ENCODE assay signal across 2 cellular contexts in the genomic region with DNA sequence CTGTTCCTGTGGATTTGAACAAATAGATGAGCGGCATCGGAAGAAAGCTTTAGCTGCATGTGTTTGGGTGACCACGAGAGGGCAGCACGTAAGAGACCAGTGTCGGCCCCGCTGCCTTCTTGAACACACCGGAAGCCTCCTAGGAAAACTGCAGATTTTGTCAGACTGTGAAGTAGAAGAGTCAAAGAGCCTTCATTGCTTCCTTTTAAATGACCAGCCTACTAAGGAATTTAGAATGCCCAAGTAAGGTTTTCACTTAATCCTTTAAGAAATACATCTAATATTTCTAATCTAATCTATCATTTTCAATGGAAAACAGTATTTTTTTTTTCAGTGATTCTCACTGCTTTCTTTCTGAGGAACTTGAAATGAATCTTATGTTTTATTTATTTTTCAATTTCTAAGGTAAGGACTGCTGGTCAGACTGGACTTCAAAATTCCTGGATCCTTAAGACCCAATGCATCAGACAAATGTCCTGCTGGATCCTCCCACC.
TF ChIP-seq lines count a peak whose summit lies in the region.

No MANE protein-coding gene starts in this region.

TF ChIP-seq in HCT116, 20 proteins besides CTCF, POLR2A, EP300 and RAD21:
- TF ChIP-seq, protein P1, sequence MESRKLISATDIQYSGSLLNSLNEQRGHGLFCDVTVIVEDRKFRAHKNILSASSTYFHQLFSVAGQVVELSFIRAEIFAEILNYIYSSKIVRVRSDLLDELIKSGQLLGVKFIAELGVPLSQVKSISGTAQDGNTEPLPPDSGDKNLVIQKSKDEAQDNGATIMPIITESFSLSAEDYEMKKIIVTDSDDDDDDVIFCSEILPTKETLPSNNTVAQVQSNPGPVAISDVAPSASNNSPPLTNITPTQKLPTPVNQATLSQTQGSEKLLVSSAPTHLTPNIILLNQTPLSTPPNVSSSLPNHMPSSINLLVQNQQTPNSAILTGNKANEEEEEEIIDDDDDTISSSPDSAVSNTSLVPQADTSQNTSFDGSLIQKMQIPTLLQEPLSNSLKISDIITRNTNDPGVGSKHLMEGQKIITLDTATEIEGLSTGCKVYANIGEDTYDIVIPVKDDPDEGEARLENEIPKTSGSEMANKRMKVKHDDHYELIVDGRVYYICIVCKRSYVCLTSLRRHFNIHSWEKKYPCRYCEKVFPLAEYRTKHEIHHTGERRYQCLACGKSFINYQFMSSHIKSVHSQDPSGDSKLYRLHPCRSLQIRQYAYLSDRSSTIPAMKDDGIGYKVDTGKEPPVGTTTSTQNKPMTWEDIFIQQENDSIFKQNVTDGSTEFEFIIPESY (IDR thresholded peaks at IDR 0.05; ENCODE audit: extremely low read depth, insufficient replicate concordance, low read length) = no peak
- TF ChIP-seq SIN3A (IDR thresholded peaks at IDR 0.05; ENCODE audit: low read depth) (no peak), CBX3 (IDR thresholded peaks at IDR 0.05; ENCODE audit: low read depth) (peak; percentile 40; the same call in 1 of the 2 replicates)

TF ChIP-seq in GM12878, 131 proteins besides CTCF, POLR2A, EP300 and RAD21:
- TF ChIP-seq, protein P2, sequence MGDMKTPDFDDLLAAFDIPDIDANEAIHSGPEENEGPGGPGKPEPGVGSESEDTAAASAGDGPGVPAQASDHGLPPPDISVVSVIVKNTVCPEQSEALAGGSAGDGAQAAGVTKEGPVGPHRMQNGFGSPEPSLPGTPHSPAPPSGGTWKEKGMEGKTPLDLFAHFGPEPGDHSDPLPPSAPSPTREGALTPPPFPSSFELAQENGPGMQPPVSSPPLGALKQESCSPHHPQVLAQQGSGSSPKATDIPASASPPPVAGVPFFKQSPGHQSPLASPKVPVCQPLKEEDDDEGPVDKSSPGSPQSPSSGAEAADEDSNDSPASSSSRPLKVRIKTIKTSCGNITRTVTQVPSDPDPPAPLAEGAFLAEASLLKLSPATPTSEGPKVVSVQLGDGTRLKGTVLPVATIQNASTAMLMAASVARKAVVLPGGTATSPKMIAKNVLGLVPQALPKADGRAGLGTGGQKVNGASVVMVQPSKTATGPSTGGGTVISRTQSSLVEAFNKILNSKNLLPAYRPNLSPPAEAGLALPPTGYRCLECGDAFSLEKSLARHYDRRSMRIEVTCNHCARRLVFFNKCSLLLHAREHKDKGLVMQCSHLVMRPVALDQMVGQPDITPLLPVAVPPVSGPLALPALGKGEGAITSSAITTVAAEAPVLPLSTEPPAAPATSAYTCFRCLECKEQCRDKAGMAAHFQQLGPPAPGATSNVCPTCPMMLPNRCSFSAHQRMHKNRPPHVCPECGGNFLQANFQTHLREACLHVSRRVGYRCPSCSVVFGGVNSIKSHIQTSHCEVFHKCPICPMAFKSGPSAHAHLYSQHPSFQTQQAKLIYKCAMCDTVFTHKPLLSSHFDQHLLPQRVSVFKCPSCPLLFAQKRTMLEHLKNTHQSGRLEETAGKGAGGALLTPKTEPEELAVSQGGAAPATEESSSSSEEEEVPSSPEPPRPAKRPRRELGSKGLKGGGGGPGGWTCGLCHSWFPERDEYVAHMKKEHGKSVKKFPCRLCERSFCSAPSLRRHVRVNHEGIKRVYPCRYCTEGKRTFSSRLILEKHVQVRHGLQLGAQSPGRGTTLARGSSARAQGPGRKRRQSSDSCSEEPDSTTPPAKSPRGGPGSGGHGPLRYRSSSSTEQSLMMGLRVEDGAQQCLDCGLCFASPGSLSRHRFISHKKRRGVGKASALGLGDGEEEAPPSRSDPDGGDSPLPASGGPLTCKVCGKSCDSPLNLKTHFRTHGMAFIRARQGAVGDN (IDR thresholded peaks at IDR 0.05) = no peak
- TF ChIP-seq SMC3 (IDR thresholded peaks at IDR 0.05; ENCODE audit: borderline replicate concordance, low read length) (peak; percentile 74), CREB1 (IDR thresholded peaks at IDR 0.05; ENCODE audit: low read depth) (peak; percentile 22; the same call in 1 of the 2 replicates), TARDBP (IDR thresholded peaks at IDR 0.05; ENCODE audit: borderline replicate concordance) (no peak), RUNX3 (IDR thresholded peaks at IDR 0.05; ENCODE audit: low read length) (0 out of 2 replicates have a peak, but pooled peaks have one; percentile 5), EED (IDR thresholded peaks at IDR 0.05; ENCODE audit: low read depth) (no peak), YY1 (IDR thresholded peaks at IDR 0.05; ENCODE audit: low read depth, low read length) (peak; percentile 54; the same call in 1 of the 2 replicates), RB1 (IDR thresholded peaks at IDR 0.05; ENCODE audit: borderline replicate concordance) (no peak)
- TF ChIP-seq, protein P3, sequence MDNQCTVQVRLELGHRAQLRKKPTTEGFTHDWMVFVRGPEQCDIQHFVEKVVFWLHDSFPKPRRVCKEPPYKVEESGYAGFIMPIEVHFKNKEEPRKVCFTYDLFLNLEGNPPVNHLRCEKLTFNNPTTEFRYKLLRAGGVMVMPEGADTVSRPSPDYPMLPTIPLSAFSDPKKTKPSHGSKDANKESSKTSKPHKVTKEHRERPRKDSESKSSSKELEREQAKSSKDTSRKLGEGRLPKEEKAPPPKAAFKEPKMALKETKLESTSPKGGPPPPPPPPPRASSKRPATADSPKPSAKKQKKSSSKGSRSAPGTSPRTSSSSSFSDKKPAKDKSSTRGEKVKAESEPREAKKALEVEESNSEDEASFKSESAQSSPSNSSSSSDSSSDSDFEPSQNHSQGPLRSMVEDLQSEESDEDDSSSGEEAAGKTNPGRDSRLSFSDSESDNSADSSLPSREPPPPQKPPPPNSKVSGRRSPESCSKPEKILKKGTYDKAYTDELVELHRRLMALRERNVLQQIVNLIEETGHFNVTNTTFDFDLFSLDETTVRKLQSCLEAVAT (IDR thresholded peaks at IDR 0.05) = no peak
TF ChIP-seq in GM12878: peak in this region for 4.
